Comparison of ENCODE assay signal across 21 cellular contexts in the genomic region with DNA sequence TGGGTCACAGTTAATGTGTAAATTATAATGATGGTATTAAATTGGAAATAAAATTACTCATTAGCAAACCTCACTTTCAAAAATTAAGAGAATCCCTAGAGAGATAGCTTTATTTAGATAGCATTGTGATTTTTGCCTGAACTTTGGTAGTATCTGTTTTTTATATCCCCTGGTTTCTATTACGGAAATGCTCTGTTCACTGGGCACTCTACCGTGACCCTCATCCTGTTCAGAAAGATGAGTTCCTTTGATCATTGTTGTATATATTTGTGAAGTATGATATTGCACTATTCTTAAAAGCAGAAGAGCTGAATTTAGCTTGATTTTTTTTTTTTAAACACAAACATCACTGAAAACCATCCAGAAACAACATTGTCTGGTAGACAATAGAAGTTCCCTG.
A peak's percentile ranks its signal among the peaks of the same experiment; 100 is the strongest.
DNase-seq lines count a peak whose midpoint lies in the region; ATAC-seq lines count a peak whose summit lies in the region.
"Had no signal": no experiment of that assay in that cellular context is flagged by ENCODE, and none has a peak within 500 bp of the region (broad histone marks: within the 10 kb centered on the region; RNA-seq: fewer than 3 reads in every experiment).

No MANE protein-coding gene starts in this region.

- H4K20me1 ChIP-seq in BLaER1: no peaks in the 10 kb centered on the region

- peaks cover 15% of the 10 kb centered on the region for H3K9me3 ChIP-seq in BLaER1
- H3K9me3 ChIP-seq: A549 had no signal

- peak overlapping the region; percentile 81 for H3K27ac ChIP-seq in BLaER1
- no peak overlapping the region for H3K27ac ChIP-seq in substantia nigra (ENCODE audit: low read depth, low read length, poor library complexity, severe bottlenecking)
- H3K27ac ChIP-seq: 22Rv1, A549 had no signal

- H3K36me3 ChIP-seq in BLaER1: no peaks in the 10 kb centered on the region

- no peak for DNase-seq in amygdala (lab: John Stamatoyannopoulos, UW)
- DNase-seq in substantia nigra (lab: John Stamatoyannopoulos, UW): no peak
- DNase-seq in T-helper 2 cell: no peak
- DNase-seq: AML-193; CD8-positive, alpha-beta T cell; DMS 273 treated with DMSO at 0.1 percent for 48 hours; DMS79; GDM1; GOT3; H7; HFFc6; Kasumi-1; KG1 had no signal

- ATAC-seq in GM18511 (IDR thresholded peaks at IDR 0.05; ENCODE audit: unreplicated experiment) (peak; percentile 65), HG02610 (IDR thresholded peaks at IDR 0.05; ENCODE audit: unreplicated experiment) (peak; percentile 69), HG03432 (IDR thresholded peaks at IDR 0.05; ENCODE audit: unreplicated experiment) (peak; percentile 82), HG03280 (IDR thresholded peaks at IDR 0.05; ENCODE audit: unreplicated experiment) (no peak)
- ATAC-seq: A549; CD8-positive, alpha-beta T cell; HCT116 had no signal

- peak overlapping the region; percentile 52; the same call in 1 of the 2 replicates for H3K9ac ChIP-seq in BLaER1

- H3K4me2 ChIP-seq in BLaER1: peak overlapping the region; percentile 85
- H3K4me2 ChIP-seq: A549 had no signal

- H3K4me1 ChIP-seq in BLaER1: peaks cover 34% of the 10 kb centered on the region
- H3K4me1 ChIP-seq: A549 had no signal

- no peaks in the 10 kb centered on the region for H3K27me3 ChIP-seq in BLaER1

- no peak overlapping the region; the same call in 1 of the 2 replicates for H3K4me3 ChIP-seq in BLaER1
- H3K4me3 ChIP-seq: A549 had no signal
